In genomic region chr5:112860571-112860928, GRCh38 we compare ENCODE assay signal across 8 cellular contexts. TPM values are rescaled to one million over a fixed set of nuclear protein-coding genes. Genes with fewer than 3 reads are reported as not detected.
DNase-seq lines count a peak whose midpoint lies in the region; ATAC-seq and TF ChIP-seq lines count a peak whose summit lies in the region.
"Not testable (repeated sequence)": the region's sequence is repeated elsewhere in the genome, so short reads cannot be mapped to it uniquely, and the experiment has no call there.

No MANE protein-coding gene starts in this region.

- H3K4me1 ChIP-seq in OCI-LY3 (ENCODE audit: low read length) (peaks cover 15% of the 10 kb centered on the region), sigmoid colon (peaks cover 0 to 33% (median 29%) of the 10 kb centered on the region in 4 donors), uterus (peaks cover 0 to 14% of the 10 kb centered on the region in 2 donors)

- peak overlapping the region; percentile 96 for H2AFZ ChIP-seq in OCI-LY3 (ENCODE audit: low read depth, low read length)

- H3K27me3 ChIP-seq in GM06990 (replicated peaks; ENCODE audit: control insufficient read depth, insufficient read depth, low read length); OCI-LY3 (ENCODE audit: low read depth, low read length); sigmoid colon; uterus: not testable (repeated sequence)

- H3K9me3 Mint-ChIP-seq in activated T-cell treated with anti-CD3 and anti-CD28 coated beads, Interleukin-2, amount 50 U/mL, for 4 hours; central memory CD8-positive, alpha-beta T cell; glutamatergic neuron (ENCODE audit: unreplicated experiment); mesothelial cell of epicardium: not testable (repeated sequence)

- H3K4me3 ChIP-seq in GM06990 (replicated peaks; ENCODE audit: low read depth, low read length) (peak overlapping the region; percentile 81), OCI-LY3 (ENCODE audit: low read length) (peak overlapping the region; percentile 98), sigmoid colon (peak overlapping the region; percentile 77 to 92 (median 87)), uterus (peak overlapping the region; percentile 69 to 73)

- not testable (repeated sequence) for TF ChIP-seq POLR2A in sigmoid colon (IDR thresholded peaks at IDR 0.05); uterus (IDR thresholded peaks at IDR 0.05)

- not testable (repeated sequence) for H3K36me3 ChIP-seq in GM06990 (ENCODE audit: control insufficient read depth, insufficient read depth, low read length); uterus
- peaks cover 18% of the 10 kb centered on the region for H3K36me3 ChIP-seq in OCI-LY3 (replicated peaks; ENCODE audit: low read depth, low read length)
- H3K36me3 ChIP-seq in sigmoid colon, result peaks cover 0 to 18% (median 9%) of the 10 kb centered on the region in 4 donors

- intact Hi-C loops in sigmoid colon (cut with DNase I), result loop anchor here (10.0 kb wide), 1 partner anchor 156 kb away; no protein-coding TSS in a partner anchor
- intact Hi-C loops in uterus (cut with DNase I; ENCODE audit: low total_unique reads), result not testable (repeated sequence)

- not testable (repeated sequence) for ATAC-seq in activated T-cell treated with anti-CD3 and anti-CD28 coated beads, Interleukin-2, amount 50 U/mL, for 4 hours; central memory CD8-positive, alpha-beta T cell (replicated peaks; ENCODE audit: extremely low read depth, poor library complexity, severe bottlenecking)

- not testable (repeated sequence) for TF ChIP-seq CTCF in GM06990 (IDR thresholded peaks at IDR 0.05; ENCODE audit: insufficient read depth, low read length, poor library complexity, severe bottlenecking); OCI-LY3 (IDR thresholded peaks at IDR 0.05; ENCODE audit: low read depth, low read length); glutamatergic neuron (IDR thresholded peaks at IDR 0.05; ENCODE audit: partially characterized antibody, unreplicated experiment); mesothelial cell of epicardium (IDR thresholded peaks at IDR 0.05; ENCODE audit: unreplicated experiment); sigmoid colon (IDR thresholded peaks at IDR 0.05); uterus (IDR thresholded peaks at IDR 0.05)

- peaks cover 43% of the 10 kb centered on the region for H3K79me2 ChIP-seq in OCI-LY3 (ENCODE audit: low read length)

- H3K4me3 Mint-ChIP-seq in activated T-cell treated with anti-CD3 and anti-CD28 coated beads, Interleukin-2, amount 50 U/mL, for 4 hours, result peak overlapping the region; percentile 97
- H3K4me3 Mint-ChIP-seq in central memory CD8-positive, alpha-beta T cell, result peak overlapping the region; percentile 91
- H3K4me3 Mint-ChIP-seq in glutamatergic neuron (ENCODE audit: unreplicated experiment), result peak overlapping the region; percentile 95
- peak overlapping the region; percentile 97 for H3K4me3 Mint-ChIP-seq in mesothelial cell of epicardium

- H3K27me3 Mint-ChIP-seq in activated T-cell treated with anti-CD3 and anti-CD28 coated beads, Interleukin-2, amount 50 U/mL, for 4 hours (ENCODE audit: low read depth), result peaks cover 14% of the 10 kb centered on the region
- peaks cover 24% of the 10 kb centered on the region for H3K27me3 Mint-ChIP-seq in central memory CD8-positive, alpha-beta T cell
- not testable (repeated sequence) for H3K27me3 Mint-ChIP-seq in glutamatergic neuron (ENCODE audit: unreplicated experiment)
- peaks cover 21% of the 10 kb centered on the region for H3K27me3 Mint-ChIP-seq in mesothelial cell of epicardium (ENCODE audit: low read depth)

- not testable (repeated sequence) for H3K9me3 ChIP-seq in OCI-LY3 (ENCODE audit: insufficient read depth, low read length); sigmoid colon; uterus

- H3K27ac ChIP-seq in OCI-LY3 (ENCODE audit: low read length) (peak overlapping the region; percentile 78), sigmoid colon (peak overlapping the region; percentile 79 to 92 (median 86)), uterus (peak overlapping the region; percentile 66 to 78)

- not testable (repeated sequence) for DNase-seq in GM06990 (ENCODE audit: extremely low read depth, insufficient read length); activated T-cell treated with anti-CD3 and anti-CD28 coated beads, Interleukin-2, amount 50 U/mL, for 4 hours; central memory CD8-positive, alpha-beta T cell (ENCODE audit: low spot score in 2 of 2); glutamatergic neuron; mesothelial cell of epicardium (ENCODE audit: low spot score in 2 of 2, unreplicated experiment in 2 of 2); sigmoid colon; uterus

- TF ChIP-seq EP300 in sigmoid colon (IDR thresholded peaks at IDR 0.05), result not testable (repeated sequence)

- peak overlapping the region; percentile 92 for H3K9ac ChIP-seq in OCI-LY3 (ENCODE audit: low read length)

- H4K20me1 ChIP-seq in OCI-LY3 (ENCODE audit: insufficient read depth, low read length), result not testable (repeated sequence)

- H3K4me1 Mint-ChIP-seq in activated T-cell treated with anti-CD3 and anti-CD28 coated beads, Interleukin-2, amount 50 U/mL, for 4 hours (ENCODE audit: low read depth), result peaks cover 28% of the 10 kb centered on the region
- H3K4me1 Mint-ChIP-seq in central memory CD8-positive, alpha-beta T cell, result peaks cover 21% of the 10 kb centered on the region
- not testable (repeated sequence) for H3K4me1 Mint-ChIP-seq in glutamatergic neuron (ENCODE audit: low read depth, unreplicated experiment)
- peaks cover 26% of the 10 kb centered on the region for H3K4me1 Mint-ChIP-seq in mesothelial cell of epicardium

- H3K36me3 Mint-ChIP-seq in activated T-cell treated with anti-CD3 and anti-CD28 coated beads, Interleukin-2, amount 50 U/mL, for 4 hours (ENCODE audit: insufficient read depth), result peaks cover 14% of the 10 kb centered on the region
- peaks cover 19% of the 10 kb centered on the region for H3K36me3 Mint-ChIP-seq in central memory CD8-positive, alpha-beta T cell (ENCODE audit: insufficient read depth)
- not testable (repeated sequence) for H3K36me3 Mint-ChIP-seq in glutamatergic neuron (ENCODE audit: unreplicated experiment); mesothelial cell of epicardium

- H3K4me2 ChIP-seq in OCI-LY3 (ENCODE audit: low read length), result peak overlapping the region; percentile 100

- peak overlapping the region; percentile 94 for H3K27ac Mint-ChIP-seq in central memory CD8-positive, alpha-beta T cell (ENCODE audit: low read depth)
- H3K27ac Mint-ChIP-seq in glutamatergic neuron (ENCODE audit: unreplicated experiment), result peak overlapping the region; percentile 88
- H3K27ac Mint-ChIP-seq in mesothelial cell of epicardium, result peak overlapping the region; percentile 98

- WGBS in sigmoid colon, 2 donors, result 79 to 80% methylated on average over 11 of the region's 11 CpGs

RNA-seq across cellular contexts. Expression of gene SRP19, which starts 0.5 kb away (rescaled TPM):
- total RNA-seq in activated T-cell treated with anti-CD3 and anti-CD28 coated beads, Interleukin-2, amount 50 U/mL, for 4 hours, result 10 to 100 TPM; 72.6 to 83.7 (median 80.4) TPM
- 54.8 TPM for total RNA-seq in glutamatergic neuron (ENCODE audit: unreplicated experiment)
- 45.6 to 51.3 TPM (median 47.3 TPM) in 3 replicates for total RNA-seq in mesothelial cell of epicardium
- total RNA-seq in sigmoid colon, result 10 to 100 TPM; 37.1 to 58.2 (median 55.8) TPM
- 10 to 100 TPM; 54.1 to 78.6 (median 67.5) TPM for polyA plus RNA-seq in sigmoid colon
- 100 to 1,000 TPM in 1 of 4 donors, 10 to 100 TPM in 3; 37.1 to 154 (median 49.7) TPM for total RNA-seq in uterus
